8 cellular contexts compared by ENCODE assay signal in the genomic region with DNA sequence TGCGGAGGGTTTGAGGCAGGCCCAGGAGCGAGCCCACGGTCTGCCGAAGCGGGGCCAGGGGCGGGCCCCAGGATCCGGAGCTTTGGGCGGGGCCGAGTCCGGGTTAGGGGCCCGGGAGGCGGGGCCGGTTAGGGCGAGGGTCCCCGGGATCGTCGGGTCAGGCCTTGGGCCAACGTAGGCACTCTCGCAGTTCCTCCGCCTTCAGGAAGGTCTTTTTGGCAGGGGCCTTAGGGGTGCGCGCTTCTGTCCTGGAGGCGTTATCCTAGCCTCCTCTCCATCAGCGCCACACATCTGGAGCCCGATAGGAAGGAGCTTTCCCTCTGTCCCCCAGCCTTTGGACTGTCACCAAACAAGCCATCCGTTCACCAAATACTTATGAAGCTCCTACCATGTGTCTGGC.
DNase-seq lines count a peak whose midpoint lies in the region; ATAC-seq, FAIRE-seq and TF ChIP-seq lines count a peak whose summit lies in the region.
"Not testable (repeated sequence)": the region's sequence is repeated elsewhere in the genome, so short reads cannot be mapped to it uniquely, and the experiment has no call there.

No MANE protein-coding gene starts in this region.

- not testable (repeated sequence) for H3K27me3 ChIP-seq in DOHH2 (ENCODE audit: control insufficient read depth, low read length); MG63; GM12878 (replicated peaks in 1 of 2; ENCODE audit: control insufficient read depth in 2 of 2, insufficient read depth in 2 of 2, low read length in 1 of 2); lung (ENCODE audit: control insufficient read depth, insufficient read depth)

- intact Hi-C loops in GM12878 (cut with micrococcal nuclease; ENCODE audit: unreplicated experiment), result not testable (repeated sequence)

- H3K9me2 ChIP-seq in DOHH2 (replicated peaks; ENCODE audit: control insufficient read depth, low read length), result not testable (repeated sequence)

- not testable (repeated sequence) for H3K9ac ChIP-seq in GM12878 (ENCODE audit: control insufficient read depth, insufficient read depth, low read length)

- not testable (repeated sequence) for H4K20me1 ChIP-seq in DOHH2 (ENCODE audit: control insufficient read depth, insufficient read depth, low read depth, low read length); GM12878 (ENCODE audit: control insufficient read depth, insufficient read depth)

- not testable (repeated sequence) for TF ChIP-seq CTCF in DOHH2 (IDR thresholded peaks at IDR 0.05; ENCODE audit: low read depth, low read length, poor library complexity, severe bottlenecking); GM12878 (IDR thresholded peaks at IDR 0.05 in 2 of 3, conservative IDR thresholded peaks at IDR 0.05 in 1 of 3; ENCODE audit: control insufficient read depth in 2 of 3, extremely low read depth in 1 of 3, insufficient read depth in 1 of 3, low read depth in 3 of 3, low read length in 3 of 3); fibroblast of pulmonary artery (IDR thresholded peaks at IDR 0.05; ENCODE audit: low read length, missing control alignments); lung (IDR thresholded peaks at IDR 0.05; ENCODE audit: control extremely low read depth, extremely low read depth); progenitor cell of endocrine pancreas (IDR thresholded peaks at IDR 0.05; ENCODE audit: unreplicated experiment)

- not testable (repeated sequence) for TF ChIP-seq EP300 in GM12878 (IDR thresholded peaks at IDR 0.05; ENCODE audit: borderline replicate concordance in 1 of 2, control insufficient read depth in 1 of 2, low read depth in 2 of 2, low read length in 2 of 2)

- not testable (repeated sequence) for H3F3A ChIP-seq in DOHH2 (ENCODE audit: control insufficient read depth, insufficient read depth)

- DNase-seq in MG63; GM12878 (ENCODE audit: low read depth, low spot score); fibroblast of pulmonary artery (ENCODE audit: low read depth); lung (ENCODE audit: low spot score); progenitor cell of endocrine pancreas (ENCODE audit: low spot score, unreplicated experiment): not testable (repeated sequence)

- H3K4me1 ChIP-seq in DOHH2 (ENCODE audit: control insufficient read depth, low read length), result peaks cover 19% of the 10 kb centered on the region
- H3K4me1 ChIP-seq in GM12878 (ENCODE audit: control insufficient read depth, insufficient read depth, low read length); lung (ENCODE audit: control insufficient read depth in 2 of 2, insufficient read depth in 2 of 2, low read length in 2 of 2); urinary bladder (ENCODE audit: insufficient read depth): not testable (repeated sequence)

- not testable (repeated sequence) for H3K36me3 Mint-ChIP-seq in T-helper 1 cell treated with Interleukin-12 subunit alpha and Interleukin-12 subunit beta and Interleukin-4 antibody, amounts not matched to agents 30 μg/mL and 1 μg/mL, for 36 hours (ENCODE audit: low read depth); progenitor cell of endocrine pancreas (ENCODE audit: insufficient read depth)

- not testable (repeated sequence) for H3K4me1 Mint-ChIP-seq in T-helper 1 cell treated with Interleukin-12 subunit alpha and Interleukin-12 subunit beta and Interleukin-4 antibody, amounts not matched to agents 30 μg/mL and 1 μg/mL, for 36 hours (ENCODE audit: low read depth); progenitor cell of endocrine pancreas (ENCODE audit: low read depth)

- peaks cover 17% of the 10 kb centered on the region for H3K27me3 Mint-ChIP-seq in T-helper 1 cell treated with Interleukin-12 subunit alpha and Interleukin-12 subunit beta and Interleukin-4 antibody, amounts not matched to agents 30 μg/mL and 1 μg/mL, for 36 hours (ENCODE audit: low read depth)
- peaks cover 10% of the 10 kb centered on the region for H3K27me3 Mint-ChIP-seq in progenitor cell of endocrine pancreas

- CTCF ChIA-PET in GM12878 (lab: Yijun Ruan, JAX), result not testable (repeated sequence)

- TF ChIP-seq POLR2A in GM12878 (IDR thresholded peaks at IDR 0.05; ENCODE audit: low read depth, low read length), result not testable (repeated sequence)

- peak overlapping the region; percentile 63 for H2AFZ ChIP-seq in GM12878 (ENCODE audit: control insufficient read depth, low read depth, low read length)

- POLR2A ChIA-PET in GM12878 (lab: Charles Lee), result not testable (repeated sequence)

- in situ Hi-C loops in GM12878 (cut with MboI), result not testable (repeated sequence)

- H3K4me2 ChIP-seq in DOHH2 (ENCODE audit: low read length) (peak overlapping the region; percentile 68), GM12878 (ENCODE audit: control insufficient read depth, insufficient read depth) (peak overlapping the region; percentile 89)

- not testable (repeated sequence) for H3K36me3 ChIP-seq in DOHH2 (ENCODE audit: control insufficient read depth, low read length); MG63; GM12878 (ENCODE audit: control insufficient read depth in 2 of 2, insufficient read depth in 2 of 2, low read length in 1 of 2); lung (ENCODE audit: control insufficient read depth in 2 of 2, insufficient read depth in 2 of 2, low read length in 2 of 2); urinary bladder (ENCODE audit: insufficient read depth)

- RAD21 ChIA-PET in GM12878 (lab: Charles Lee; ENCODE audit: unreplicated experiment), result not testable (repeated sequence)

- not testable (repeated sequence) for H3K9me3 Mint-ChIP-seq in T-helper 1 cell treated with Interleukin-12 subunit alpha and Interleukin-12 subunit beta and Interleukin-4 antibody, amounts not matched to agents 30 μg/mL and 1 μg/mL, for 36 hours; progenitor cell of endocrine pancreas (ENCODE audit: low read depth)

- not testable (repeated sequence) for H3K27ac Mint-ChIP-seq in T-helper 1 cell treated with Interleukin-12 subunit alpha and Interleukin-12 subunit beta and Interleukin-4 antibody, amounts not matched to agents 30 μg/mL and 1 μg/mL, for 36 hours
- peak overlapping the region; percentile 80 for H3K27ac Mint-ChIP-seq in progenitor cell of endocrine pancreas

- peak overlapping the region; percentile 73 for H3K4me3 ChIP-seq in DOHH2 (ENCODE audit: low read length)
- peak overlapping the region; percentile 52 for H3K4me3 ChIP-seq in MG63
- H3K4me3 ChIP-seq in GM12878, result 0 out of 2 replicates have a peak overlapping the region, but pooled peaks have one; percentile 21
- peak overlapping the region; percentile 59 for H3K4me3 ChIP-seq in fibroblast of pulmonary artery (replicated peaks; ENCODE audit: low read depth, low read length)
- peak overlapping the region; percentile 42 for H3K4me3 ChIP-seq in lung
- H3K4me3 ChIP-seq in urinary bladder (ENCODE audit: low read depth, low read length), result peak overlapping the region; percentile 31

- peak overlapping the region; percentile 90 for H3K4me3 Mint-ChIP-seq in T-helper 1 cell treated with Interleukin-12 subunit alpha and Interleukin-12 subunit beta and Interleukin-4 antibody, amounts not matched to agents 30 μg/mL and 1 μg/mL, for 36 hours
- peak overlapping the region; percentile 86 for H3K4me3 Mint-ChIP-seq in progenitor cell of endocrine pancreas (ENCODE audit: low read depth)

- not testable (repeated sequence) for TF ChIP-seq RAD21 in GM12878 (IDR thresholded peaks at IDR 0.05; ENCODE audit: insufficient read depth, low read depth, low read length)

- H3K9me3 ChIP-seq in DOHH2 (ENCODE audit: control insufficient read depth, insufficient read depth, low read length); MG63; GM12878 (replicated peaks; ENCODE audit: control insufficient read depth, insufficient read depth, low read length); lung (ENCODE audit: control insufficient read depth in 2 of 2, insufficient read depth in 1 of 2, low read length in 1 of 2): not testable (repeated sequence)

- not testable (repeated sequence) for ATAC-seq in GM12878; lung (ENCODE audit: insufficient read depth, low FRiP score)

- WGBS in GM12878 (ENCODE audit: insufficient coverage, insufficient replicate concordance, low lambda C conversion rate, missing lambda C conversion rate), result 1% methylated on average over 17 of the region's 26 CpGs
- 1% methylated on average over 14 to 26 of the region's 26 CpGs for WGBS in lung, 2 donors
- under 1% methylated on average over 21 of the region's 26 CpGs for WGBS in urinary bladder

- not testable (repeated sequence) for H3K79me2 ChIP-seq in DOHH2 (ENCODE audit: control insufficient read depth, low read length); GM12878 (ENCODE audit: control insufficient read depth, insufficient read depth, low read length)

- H3K27ac ChIP-seq in DOHH2 (ENCODE audit: low read depth, low read length); GM12878 (ENCODE audit: control insufficient read depth, insufficient read depth): not testable (repeated sequence)
- H3K27ac ChIP-seq in lung (ENCODE audit: low read depth in 1 of 2, low read length in 1 of 2) (peak overlapping the region in 1 of 2 donors; percentile 47), urinary bladder (ENCODE audit: low read depth) (peak overlapping the region; percentile 80)

- BruUV-seq in GM12878 (replicated peaks; lab: Mats Ljungman, UMichigan), result not testable (repeated sequence)

- SMC1A ChIA-PET in GM12878 (lab: Charles Lee; ENCODE audit: uncharacterized antibody, unreplicated experiment), result not testable (repeated sequence)

- not testable (repeated sequence) for FAIRE-seq in GM12878 (lab: Jason Lieb, UNC)

Comparison
In these comparisons a context has a peak if more than half of its experiments do, and no peak if none do; other contexts are left out.
1. H3K4me3 ChIP-seq: peak in every context shown above with its lines; median percentile 73 in DOHH2; 59 in fibroblast of pulmonary artery; 52 in MG63; 42 in lung; 31 in urinary bladder; 21 in GM12878.